In genomic region chr21:44957047-44957831, GRCh38 we compare ENCODE assay signal across 19 cellular contexts. TPM values are rescaled to one million over a fixed set of nuclear protein-coding genes. Genes with fewer than 3 reads are reported as not detected.
A peak's percentile ranks its signal among the peaks of the same experiment; 100 is the strongest.
DNase-seq lines count a peak whose midpoint lies in the region; ATAC-seq and TF ChIP-seq lines count a peak whose summit lies in the region.
"Had no signal": no experiment of that assay in that cellular context is flagged by ENCODE, and none has a peak within 500 bp of the region (broad histone marks: within the 10 kb centered on the region; RNA-seq: fewer than 3 reads in every experiment).

No MANE protein-coding gene starts in this region.

- H3K9me3 ChIP-seq in muscle layer of colon (ENCODE audit: low read length) (no peaks in the 10 kb centered on the region), transverse colon (no peaks in the 10 kb centered on the region)
- H3K9me3 ChIP-seq: body of pancreas had no signal

- WGBS in transverse colon (ENCODE audit: low coverage in 1 of 2), 2 donors, result 97% methylated on average over 21 of the region's 22 CpGs; no CpG with 5 or more reads in 1 of the 2 donors

- TF ChIP-seq CTCF in endothelial cell (IDR thresholded peaks at IDR 0.05; ENCODE audit: unreplicated experiment) (no peak), transverse colon (IDR thresholded peaks at IDR 0.05) (no peak), CD14-positive monocyte (IDR thresholded peaks at IDR 0.05) (no peak)

- no peak overlapping the region for H3K9ac ChIP-seq in muscle layer of colon (ENCODE audit: low read length)

- no peaks in the 10 kb centered on the region for H3K9me3 Mint-ChIP-seq in activated naive CD4-positive, alpha-beta T cell treated with anti-CD3 and anti-CD28 coated beads, Interleukin-2, amount 50 U/mL, for 24 hours
- H3K9me3 Mint-ChIP-seq in endothelial cell (ENCODE audit: unreplicated experiment), result no peaks in the 10 kb centered on the region
- H3K9me3 Mint-ChIP-seq in CD14-positive monocyte, result no peaks in the 10 kb centered on the region
- H3K9me3 Mint-ChIP-seq: activated naive CD4-positive, alpha-beta T cell treated with anti-CD3 and anti-CD28 coated beads for 36 hours had no signal

- H3K27ac Mint-ChIP-seq in activated naive CD4-positive, alpha-beta T cell treated with anti-CD3 and anti-CD28 coated beads, Interleukin-2, amount 50 U/mL, for 24 hours, result peak overlapping the region; percentile 65
- H3K27ac Mint-ChIP-seq in endothelial cell (ENCODE audit: unreplicated experiment) (no peak overlapping the region), CD14-positive monocyte (peak overlapping the region in 2 of 7 donors; percentile 10 to 67)
- H3K27ac Mint-ChIP-seq: activated naive CD4-positive, alpha-beta T cell treated with anti-CD3 and anti-CD28 coated beads for 36 hours had no signal

- peaks cover 8% of the 10 kb centered on the region for H3K36me3 Mint-ChIP-seq in activated naive CD4-positive, alpha-beta T cell treated with anti-CD3 and anti-CD28 coated beads, Interleukin-2, amount 50 U/mL, for 24 hours
- peaks cover 7% of the 10 kb centered on the region for H3K36me3 Mint-ChIP-seq in endothelial cell (ENCODE audit: low read depth, unreplicated experiment)
- peaks cover 57 to 86% of the 10 kb centered on the region in 2 donors for H3K36me3 Mint-ChIP-seq in CD14-positive monocyte

- H3K27ac ChIP-seq in muscle layer of colon (ENCODE audit: low read depth, low read length), result peak overlapping the region; percentile 68
- H3K27ac ChIP-seq in transverse colon, result peak overlapping the region in 3 of 4 donors; percentile 68 to 87 (median 74)
- H3K27ac ChIP-seq: body of pancreas had no signal

- H3K4me1 ChIP-seq in muscle layer of colon (ENCODE audit: insufficient read depth, low read length) (peaks cover 60% of the 10 kb centered on the region), transverse colon (peaks cover 9 to 40% (median 25%) of the 10 kb centered on the region in 4 donors)
- H3K4me1 ChIP-seq: body of pancreas had no signal

- DNase-seq in activated naive CD4-positive, alpha-beta T cell treated with anti-CD3 and anti-CD28 coated beads, Interleukin-2, amount 50 U/mL, for 16 hours, result no peak
- DNase-seq in endothelial cell (ENCODE audit: low spot score), result no peak
- DNase-seq in transverse colon, result no peak
- no peak for DNase-seq in CD14-positive monocyte (ENCODE audit: low spot score)
- no peak for DNase-seq in OCI-M2 (lab: John Stamatoyannopoulos, UW; ENCODE audit: unreplicated experiment)
- DNase-seq: activated CD4-positive, alpha-beta T cell treated with anti-CD3 and anti-CD28 coated beads for 48 hours; activated naive CD4-positive, alpha-beta T cell treated with anti-CD3 and anti-CD28 coated beads for 36 hours; body of pancreas; DMS153; erythroblast; NCI-H1436; NCI-H2171 treated with DMSO at 0.1 percent for 48 hours; NCI-H69; stimulated activated CD8-positive, alpha-beta memory T cell treated with anti-CD3 and anti-CD28 coated beads, Interleukin-4, amount 100 ng/mL, for 48 hours had no signal

- peaks cover 7% of the 10 kb centered on the region for H3K4me1 Mint-ChIP-seq in activated naive CD4-positive, alpha-beta T cell treated with anti-CD3 and anti-CD28 coated beads, Interleukin-2, amount 50 U/mL, for 24 hours
- H3K4me1 Mint-ChIP-seq in endothelial cell (ENCODE audit: unreplicated experiment) (no peaks in the 10 kb centered on the region), CD14-positive monocyte (no peaks in the 10 kb centered on the region)

- no peak for TF ChIP-seq POLR2A in transverse colon (IDR thresholded peaks at IDR 0.05)

- in situ Hi-C loops in transverse colon (cut with MboI; ENCODE audit: low pct_ligation_motif_present in 1 of 4, low pct_unique_long_range_greater_than_20kb in 1 of 4, low sequenced_read_pairs in 3 of 4), result loop anchor here in 1 of 4 donors (10.0 kb wide), 1 partner anchor 178 kb away; no protein-coding TSS in a partner anchor

- no peaks in the 10 kb centered on the region for H3K27me3 ChIP-seq in muscle layer of colon (ENCODE audit: control insufficient read depth in 1 of 2, insufficient read depth in 2 of 2, low read length in 2 of 2)
- no peaks in the 10 kb centered on the region for H3K27me3 ChIP-seq in transverse colon
- H3K27me3 ChIP-seq: body of pancreas had no signal

- H3K27me3 Mint-ChIP-seq in activated naive CD4-positive, alpha-beta T cell treated with anti-CD3 and anti-CD28 coated beads, Interleukin-2, amount 50 U/mL, for 24 hours, result no peaks in the 10 kb centered on the region
- H3K27me3 Mint-ChIP-seq in endothelial cell (ENCODE audit: unreplicated experiment) (peaks cover 6% of the 10 kb centered on the region), CD14-positive monocyte (ENCODE audit: low read depth in 3 of 3) (no peaks in the 10 kb centered on the region)

- H3K4me3 Mint-ChIP-seq in activated naive CD4-positive, alpha-beta T cell treated with anti-CD3 and anti-CD28 coated beads, Interleukin-2, amount 50 U/mL, for 24 hours, result no peak overlapping the region
- peak overlapping the region; percentile 26 for H3K4me3 Mint-ChIP-seq in endothelial cell (ENCODE audit: unreplicated experiment)
- no peak overlapping the region for H3K4me3 Mint-ChIP-seq in CD14-positive monocyte
- H3K4me3 Mint-ChIP-seq: activated naive CD4-positive, alpha-beta T cell treated with anti-CD3 and anti-CD28 coated beads for 36 hours had no signal

- H3K36me3 ChIP-seq in muscle layer of colon (ENCODE audit: insufficient read depth, low read length) (no peaks in the 10 kb centered on the region), transverse colon (no peaks in the 10 kb centered on the region)

- ATAC-seq in HG03439 (IDR thresholded peaks at IDR 0.05; ENCODE audit: unreplicated experiment), result no peak
- ATAC-seq: body of pancreas, Panc1, SK-N-SH treated with all-trans-retinoic acid at 6 μM for 48 hours had no signal

- H3K4me3 ChIP-seq in muscle layer of colon (ENCODE audit: low read depth in 1 of 2, low read length in 2 of 2) (no peak overlapping the region), transverse colon (no peak overlapping the region)
- H3K4me3 ChIP-seq: body of pancreas had no signal

- intact Hi-C loops in transverse colon (cut with DNase I; ENCODE audit: low total_unique reads), result loop anchor here (5.0 to 10.0 kb wide), 2 partner anchors 118 to 165 kb away; partner anchors contain the start of gene ADARB1
- intact Hi-C loops in CD14-positive monocyte (cut with micrococcal nuclease), result no loop called here

- TF ChIP-seq EP300 in transverse colon (IDR thresholded peaks at IDR 0.05; ENCODE audit: low read depth), result no peak

RNA-seq across cellular contexts. Expression of gene SLX9, which starts 17.4 kb away (rescaled TPM):
- total RNA-seq in endothelial cell (ENCODE audit: unreplicated experiment), result 13.7 TPM
- total RNA-seq in transverse colon, result 10 to 100 TPM in 3 of 4 donors, 1 to 10 TPM in 1; 8.1 to 46.0 (median 16.6) TPM
- polyA plus RNA-seq in CD14-positive monocyte, result 1 to 10 TPM; 7.5 to 9.0 TPM

RNA-seq across cellular contexts. Expression of gene ITGB2, which starts 36.5 kb away (rescaled TPM):
- 21.3 TPM for total RNA-seq in endothelial cell (ENCODE audit: unreplicated experiment)
- 10 to 100 TPM; 14.2 to 32.4 (median 24.9) TPM for total RNA-seq in transverse colon
- 1,000 to 10,000 TPM; 1,470 to 1,628 TPM for polyA plus RNA-seq in CD14-positive monocyte
